ENCODE assay signal across 21 cellular contexts in the genomic region with DNA sequence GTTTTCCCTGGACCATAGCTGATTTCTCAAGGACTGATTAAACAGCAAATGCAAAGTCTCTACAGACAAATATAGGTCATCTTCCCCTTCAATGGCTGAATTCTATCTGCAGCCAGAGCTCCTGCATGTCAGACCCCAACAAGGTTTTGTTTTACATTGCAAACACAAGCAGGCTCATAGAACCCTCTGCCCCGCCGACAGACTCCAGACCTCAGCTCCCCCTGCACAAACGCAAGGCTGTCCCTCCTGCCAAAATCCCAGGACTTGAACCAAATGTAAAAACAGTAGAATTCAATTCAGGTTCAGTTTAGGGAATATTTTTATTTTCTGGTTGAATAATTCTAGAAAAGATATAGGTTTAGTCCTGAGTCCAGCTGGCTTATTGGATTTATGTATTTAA.
A peak's percentile ranks its signal among the peaks of the same experiment; 100 is the strongest.
DNase-seq lines count a peak whose midpoint lies in the region; FAIRE-seq and TF ChIP-seq lines count a peak whose summit lies in the region.
"Had no signal": no experiment of that assay in that cellular context is flagged by ENCODE, and none has a peak within 500 bp of the region (broad histone marks: within the 10 kb centered on the region; RNA-seq: fewer than 3 reads in every experiment).

No MANE protein-coding gene starts in this region.

- H3K23me2 ChIP-seq in H1 (ENCODE audit: low read depth, low read length), result no peaks in the 10 kb centered on the region

- no peak overlapping the region for H3K56ac ChIP-seq in H1 (replicated peaks; ENCODE audit: insufficient read length, low read depth, low read length)

- H3K4me2 ChIP-seq in H1 (ENCODE audit: insufficient read depth in 1 of 2, low read depth in 2 of 2, low read length in 2 of 2), result peak overlapping the region; percentile 53 to 56; a peak in 3 of 4 replicates

- DNase-seq in ELF-1 (ENCODE audit: low read depth, low spot score) (peak; percentile 16), H1 (ENCODE audit: low read depth in 1 of 2, low spot score in 2 of 2) (no peak), left kidney (ENCODE audit: low read depth, low spot score) (peak; percentile 25), dedifferentiated amniotic fluid mesenchymal stem cell (ENCODE audit: extremely low spot score) (no peak), NK-92 (lab: John Stamatoyannopoulos, UW; ENCODE audit: unreplicated experiment) (no peak), GM13977 (ENCODE audit: low spot score) (no peak)
- DNase-seq in effector CD4-positive, alpha-beta T cell, result no peak
- DNase-seq: Calu3, DMS79 treated with DMSO at 0.1 percent for 48 hours, Karpas-422, NCI-H1105, NCI-H1436 treated with DMSO at 0.1 percent for 48 hours, NCI-H187 treated with DMSO at 0.1 percent for 48 hours, NCI-H2107, NCI-H526, NCI-H82, SHP77 had no signal

- in situ Hi-C loops in GM13977 (cut with MboI; ENCODE audit: low pct_unique_long_range_greater_than_20kb, low sequenced_read_pairs, unreplicated experiment), result no loop called here

- no peak overlapping the region for H3K14ac ChIP-seq in H1 (ENCODE audit: insufficient read length)

- H2BK120ac ChIP-seq in H1 (replicated peaks; ENCODE audit: low read depth, low read length), result no peak overlapping the region

- H2AFZ ChIP-seq in H1 (ENCODE audit: low read length), result peak overlapping the region; percentile 93; the same call in 1 of the 2 replicates

- H3K27ac ChIP-seq in HUES64 (ENCODE audit: low read depth, low read length) (peak overlapping the region; percentile 76), H1 (ENCODE audit: low read depth, low read length) (no peak overlapping the region)
- H3K27ac ChIP-seq: RWPE1 had no signal

- H3K9me3 ChIP-seq in HUES64 (ENCODE audit: insufficient read depth, low read depth, low read length) (no peaks in the 10 kb centered on the region), H1 (ENCODE audit: insufficient read depth in 2 of 2, low read depth in 1 of 2, low read length in 1 of 2) (0 out of 4 replicates have a peak, but pooled peaks cover 0 to 2% of the 10 kb centered on the region in 2 experiments)

- CTCF ChIA-PET in H1 (lab: Charles Lee; ENCODE audit: partially characterized antibody), result interaction anchor here (0.5 to 2.1 kb wide), 5 partner anchors 9 to 1404 kb away, joined by 3 to 6 read pairs (median 3); no protein-coding TSS in a partner anchor

- H3K4me1 ChIP-seq in HUES64 (ENCODE audit: insufficient read depth, low read length) (peaks cover 16% of the 10 kb centered on the region), H1 (replicated peaks in 1 of 4; ENCODE audit: control insufficient read depth in 3 of 4, insufficient read depth in 4 of 4, low read length in 3 of 4) (peaks cover 2 to 9% (median 7%) of the 10 kb centered on the region in 4 experiments; a peak in 4 of 7 replicates)

- H3K4ac ChIP-seq in H1 (replicated peaks; ENCODE audit: insufficient read length, low read depth, low read length), result no peak overlapping the region

- no peak for FAIRE-seq in H1 (lab: Jason Lieb, UNC)
- FAIRE-seq: GM12892, HepG2 had no signal

- no peak overlapping the region for H4K8ac ChIP-seq in H1 (ENCODE audit: extremely low read depth, insufficient read depth, low read length)

- H3K9ac ChIP-seq in HUES64 (ENCODE audit: low read depth, low read length), result peak overlapping the region; percentile 37; the same call in 1 of the 2 replicates
- no peak overlapping the region; a peak in 1 of 7 replicates for H3K9ac ChIP-seq in H1 (replicated peaks in 1 of 4; ENCODE audit: extremely low read depth in 1 of 4, low read depth in 3 of 4, low read length in 3 of 4)

- no peak overlapping the region for H2BK5ac ChIP-seq in H1 (ENCODE audit: low read depth, low read length)

- no peaks in the 10 kb centered on the region for H3K36me3 ChIP-seq in HUES64 (ENCODE audit: insufficient read depth, low read length)
- no peaks in the 10 kb centered on the region for H3K36me3 ChIP-seq in H1 (ENCODE audit: control insufficient read depth in 2 of 4, insufficient read depth in 4 of 4, low read length in 3 of 4)

- TF ChIP-seq CTCF in H1 (IDR thresholded peaks at IDR 0.05; ENCODE audit: control extremely low read depth in 1 of 3, insufficient read depth in 1 of 3, low read depth in 1 of 3, low read length in 3 of 3) (no peak), GM13977 (IDR thresholded peaks at IDR 0.05; ENCODE audit: extremely low read depth, insufficient read depth, missing control alignments) (no peak)

- no peak overlapping the region for H4K5ac ChIP-seq in H1 (ENCODE audit: insufficient read length, low read depth, low read length)

- no peak overlapping the region for H3K23ac ChIP-seq in H1 (ENCODE audit: insufficient read length)

- TF ChIP-seq POLR2A in H1 (IDR thresholded peaks at IDR 0.05; ENCODE audit: control extremely low read depth in 1 of 2, low read depth in 2 of 2, low read length in 2 of 2), result no peak

- H2AK5ac ChIP-seq in H1 (ENCODE audit: low read depth, low read length), result no peak overlapping the region

- H3K27me3 ChIP-seq in HUES64 (ENCODE audit: insufficient read depth, low read length), result no peaks in the 10 kb centered on the region
- H3K27me3 ChIP-seq in H1 (replicated peaks in 1 of 4; ENCODE audit: control insufficient read depth in 3 of 4, extremely low read depth in 1 of 4, insufficient read depth in 3 of 4, low read length in 3 of 4), result no peaks in the 10 kb centered on the region

- 30% methylated on average over 3 of the region's 3 CpGs for whole genome bisulfite sequencing in HUES64
- 66% methylated on average over 3 of the region's 3 CpGs; no CpG with 5 or more reads in 1 of the 2 experiments for WGBS in H1 (ENCODE audit: extremely low coverage in 1 of 2, insufficient coverage in 1 of 2, insufficient read length in 1 of 2, insufficient replicate concordance in 2 of 2, low coverage in 1 of 2, low lambda C conversion rate in 2 of 2, missing lambda C conversion rate in 1 of 2), 2 experiments

- peak overlapping the region; percentile 17; the same call in 1 of the 2 replicates for H3K4me3 ChIP-seq in HUES64 (ENCODE audit: low read length)
- H3K4me3 ChIP-seq in H1 (ENCODE audit: extremely low read depth in 1 of 4, insufficient read depth in 2 of 4, low read depth in 3 of 4, low read length in 4 of 4), result peak overlapping the region in 1 of 4 experiments; percentile 13; a peak in 1 of 8 replicates

- no peaks in the 10 kb centered on the region for H4K20me1 ChIP-seq in H1 (replicated peaks in 1 of 2; ENCODE audit: control insufficient read depth in 1 of 2, insufficient read depth in 2 of 2, low read length in 2 of 2)

- TF ChIP-seq EP300 in H1 (IDR thresholded peaks at IDR 0.05; ENCODE audit: borderline replicate concordance in 1 of 2, low read depth in 2 of 2, low read length in 2 of 2), result no peak

- H4K91ac ChIP-seq in H1 (replicated peaks; ENCODE audit: insufficient read length, low read length), result no peak overlapping the region

- H2BK20ac ChIP-seq in H1 (ENCODE audit: low read length), result no peak overlapping the region

- no peak overlapping the region for H3K18ac ChIP-seq in H1 (ENCODE audit: extremely low read depth, low read length)

- H3K79me1 ChIP-seq in H1 (ENCODE audit: low read depth, low read length), result no peaks in the 10 kb centered on the region

- no peak overlapping the region for H2BK15ac ChIP-seq in H1 (ENCODE audit: low read length)

- no peaks in the 10 kb centered on the region for H3K79me2 ChIP-seq in H1 (ENCODE audit: control insufficient read depth in 1 of 2, insufficient read depth in 2 of 2, low read length in 2 of 2)

- POLR2A ChIA-PET in H1 (lab: Charles Lee; ENCODE audit: partially characterized antibody), result interaction anchor here (0.9 kb wide), 1 partner anchor 15 kb away, joined by 3 read pairs; no protein-coding TSS in a partner anchor

- H2BK12ac ChIP-seq in H1 (ENCODE audit: low read depth, low read length), result no peak overlapping the region

- TF ChIP-seq RAD21 in H1 (IDR thresholded peaks at IDR 0.05 in 1 of 2, conservative IDR thresholded peaks at IDR 0.05 in 1 of 2; ENCODE audit: low read depth in 2 of 2, low read length in 2 of 2), result no peak

TF ChIP-seq in H1, 55 proteins besides CTCF, POLR2A, EP300 and RAD21:
- TF ChIP-seq CHD2 (IDR thresholded peaks at IDR 0.05; ENCODE audit: low read length) (no peak), NRF1 (IDR thresholded peaks at IDR 0.05; ENCODE audit: low read depth, low read length) (no peak), CEBPB (IDR thresholded peaks at IDR 0.05; ENCODE audit: low read depth, low read length) (no peak), YY1 (IDR thresholded peaks at IDR 0.05; ENCODE audit: low read depth, low read length) (no peak), BRCA1 (IDR thresholded peaks at IDR 0.05; ENCODE audit: low read depth, low read length) (no peak), GABPA (IDR thresholded peaks at IDR 0.05; ENCODE audit: borderline replicate concordance, insufficient read depth, low read length) (no peak), KDM4A (IDR thresholded peaks at IDR 0.05; ENCODE audit: low read depth, low read length, severe bottlenecking) (no peak), RFX5 (IDR thresholded peaks at IDR 0.05; ENCODE audit: borderline replicate concordance, low read depth, low read length) (no peak), SP1 (IDR thresholded peaks at IDR 0.05; ENCODE audit: low read depth, low read length) (no peak), BCL11A (IDR thresholded peaks at IDR 0.05; ENCODE audit: low read depth in 2 of 2, low read length in 2 of 2) (no peak), NANOG (IDR thresholded peaks at IDR 0.05; ENCODE audit: insufficient read depth, low read depth, low read length, poor library complexity, severe bottlenecking) (no peak), MAFK (IDR thresholded peaks at IDR 0.05; ENCODE audit: low read depth, low read length) (no peak)
- TF ChIP-seq, protein P1, sequence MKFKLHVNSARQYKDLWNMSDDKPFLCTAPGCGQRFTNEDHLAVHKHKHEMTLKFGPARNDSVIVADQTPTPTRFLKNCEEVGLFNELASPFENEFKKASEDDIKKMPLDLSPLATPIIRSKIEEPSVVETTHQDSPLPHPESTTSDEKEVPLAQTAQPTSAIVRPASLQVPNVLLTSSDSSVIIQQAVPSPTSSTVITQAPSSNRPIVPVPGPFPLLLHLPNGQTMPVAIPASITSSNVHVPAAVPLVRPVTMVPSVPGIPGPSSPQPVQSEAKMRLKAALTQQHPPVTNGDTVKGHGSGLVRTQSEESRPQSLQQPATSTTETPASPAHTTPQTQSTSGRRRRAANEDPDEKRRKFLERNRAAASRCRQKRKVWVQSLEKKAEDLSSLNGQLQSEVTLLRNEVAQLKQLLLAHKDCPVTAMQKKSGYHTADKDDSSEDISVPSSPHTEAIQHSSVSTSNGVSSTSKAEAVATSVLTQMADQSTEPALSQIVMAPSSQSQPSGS (IDR thresholded peaks at IDR 0.05; ENCODE audit: low read length), result no peak

Comparison
In these comparisons a context has a peak if more than half of its experiments do, and no peak if none do; other contexts are left out.
1. DNase-seq: peak in ELF-1 (single experiment) and left kidney (single experiment); none in H1 (0 of 2), dedifferentiated amniotic fluid mesenchymal stem cell (single experiment), effector CD4-positive, alpha-beta T cell (single experiment), NK-92 (single experiment) and GM13977 (single experiment).